In genomic region chr5:160133918-160134304, GRCh38 we compare ENCODE assay signal across 1 cellular context.
TF ChIP-seq lines count a peak whose summit lies in the region.

No MANE protein-coding gene starts in this region.

TF ChIP-seq in GM23338, 12 proteins besides CTCF, POLR2A, EP300 and RAD21 (continued from another document):
- no peak for TF ChIP-seq ZNF462 (CRISPR knock-in tag; IDR thresholded peaks at IDR 0.05)
- no peak for TF ChIP-seq EZH2phosphoT487 (IDR thresholded peaks at IDR 0.05; ENCODE audit: unreplicated experiment)
